17 cellular contexts compared by ENCODE assay signal in the genomic region with DNA sequence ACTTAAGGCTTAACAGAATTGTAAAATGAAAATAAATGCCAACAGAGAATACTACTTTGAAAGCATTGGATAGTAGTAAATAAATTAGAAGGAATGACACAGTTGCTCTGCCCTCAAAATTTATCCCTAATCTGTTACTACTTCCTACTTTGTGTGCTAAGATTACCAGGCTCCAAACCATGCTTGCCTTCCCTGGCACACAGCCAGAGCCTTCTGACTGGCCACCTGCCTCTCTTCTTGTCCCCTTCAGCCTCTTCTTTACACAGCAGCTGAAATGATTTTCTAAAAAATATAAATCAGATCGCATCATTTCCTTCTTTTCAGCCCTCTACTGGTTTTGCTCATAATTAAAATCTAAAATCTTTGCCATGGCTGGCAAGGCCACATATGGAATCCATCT.
DNase-seq lines count a peak whose midpoint lies in the region; ATAC-seq lines count a peak whose summit lies in the region.
"Had no signal": no experiment of that assay in that cellular context is flagged by ENCODE, and none has a peak within 500 bp of the region (broad histone marks: within the 10 kb centered on the region; RNA-seq: fewer than 3 reads in every experiment).

No MANE protein-coding gene starts in this region.

- no peaks in the 10 kb centered on the region for H3K4me1 ChIP-seq in HAP-1
- H3K4me1 ChIP-seq: upper lobe of left lung had no signal

- H3K36me3 ChIP-seq in HAP-1 (replicated peaks), result no peaks in the 10 kb centered on the region
- H3K36me3 ChIP-seq: upper lobe of left lung had no signal

- no peak for ATAC-seq in left ventricle myocardium superior
- ATAC-seq: stimulated activated naive B cell treated with anti-CD40 and anti-IgM and Interleukin-4, amounts not matched to agents 10 μg/mL and 1 μg/mL and 100 μg/mL, for 72 hours had no signal

- H3K9me3 ChIP-seq in HAP-1, result no peaks in the 10 kb centered on the region
- H3K9me3 ChIP-seq: upper lobe of left lung had no signal

- DNase-seq in DMS79 treated with DMSO at 0.1 percent for 48 hours (lab: John Stamatoyannopoulos, UW) (peak; percentile 17), DMS79 (lab: John Stamatoyannopoulos, UW) (no peak), NCI-H128 (lab: John Stamatoyannopoulos, UW; ENCODE audit: unreplicated experiment) (peak; percentile 4), SHP77 (lab: John Stamatoyannopoulos, UW) (peak; percentile 39 to 69), left ventricle myocardium superior (peak; percentile 57), activated gamma-delta T cell (lab: John Stamatoyannopoulos, UW) (no peak), foreskin melanocyte (no peak), HAP-1 (ENCODE audit: low spot score in 2 of 2) (no peak)
- DNase-seq: 8988T; activated CD4-positive, alpha-beta T cell treated with anti-CD3 and anti-CD28 coated beads for 48 hours; activated naive CD8-positive, alpha-beta T cell treated with anti-CD3 and anti-CD28 coated beads for 36 hours; effector CD4-positive, alpha-beta T cell; H9; MM.1S; NK-92 treated with Interleukin-12 subunit alpha and Interleukin-12 subunit beta, amount 100 ng/mL, for 24 hours; stimulated activated naive B cell treated with anti-CD40 and anti-IgM and Interleukin-4, amounts not matched to agents 10 μg/mL and 1 μg/mL and 100 μg/mL, for 72 hours; upper lobe of left lung had no signal

- H3K4me3 ChIP-seq in HAP-1, result no peak overlapping the region
- H3K4me3 ChIP-seq: upper lobe of left lung had no signal

- intact Hi-C loops in left ventricle myocardium superior (cut with micrococcal nuclease), result no loop called here

- in situ Hi-C loops in HAP-1 (cut with MboI; ENCODE audit: low sequenced_read_pairs), result no loop called here

- H3K27me3 ChIP-seq in HAP-1 (ENCODE audit: low read depth), result no peaks in the 10 kb centered on the region
- H3K27me3 ChIP-seq: upper lobe of left lung had no signal

Comparison
In these comparisons a context has a peak if more than half of its experiments do, and no peak if none do; other contexts are left out.
1. DNase-seq: peak in DMS79 treated with DMSO at 0.1 percent for 48 hours (single experiment), NCI-H128 (single experiment), SHP77 (2 of 2) and left ventricle myocardium superior (single experiment); none in DMS79 (single experiment), activated gamma-delta T cell (single experiment), foreskin melanocyte (single experiment) and HAP-1 (0 of 2).